8 cellular contexts compared by ENCODE assay signal in the genomic region with DNA sequence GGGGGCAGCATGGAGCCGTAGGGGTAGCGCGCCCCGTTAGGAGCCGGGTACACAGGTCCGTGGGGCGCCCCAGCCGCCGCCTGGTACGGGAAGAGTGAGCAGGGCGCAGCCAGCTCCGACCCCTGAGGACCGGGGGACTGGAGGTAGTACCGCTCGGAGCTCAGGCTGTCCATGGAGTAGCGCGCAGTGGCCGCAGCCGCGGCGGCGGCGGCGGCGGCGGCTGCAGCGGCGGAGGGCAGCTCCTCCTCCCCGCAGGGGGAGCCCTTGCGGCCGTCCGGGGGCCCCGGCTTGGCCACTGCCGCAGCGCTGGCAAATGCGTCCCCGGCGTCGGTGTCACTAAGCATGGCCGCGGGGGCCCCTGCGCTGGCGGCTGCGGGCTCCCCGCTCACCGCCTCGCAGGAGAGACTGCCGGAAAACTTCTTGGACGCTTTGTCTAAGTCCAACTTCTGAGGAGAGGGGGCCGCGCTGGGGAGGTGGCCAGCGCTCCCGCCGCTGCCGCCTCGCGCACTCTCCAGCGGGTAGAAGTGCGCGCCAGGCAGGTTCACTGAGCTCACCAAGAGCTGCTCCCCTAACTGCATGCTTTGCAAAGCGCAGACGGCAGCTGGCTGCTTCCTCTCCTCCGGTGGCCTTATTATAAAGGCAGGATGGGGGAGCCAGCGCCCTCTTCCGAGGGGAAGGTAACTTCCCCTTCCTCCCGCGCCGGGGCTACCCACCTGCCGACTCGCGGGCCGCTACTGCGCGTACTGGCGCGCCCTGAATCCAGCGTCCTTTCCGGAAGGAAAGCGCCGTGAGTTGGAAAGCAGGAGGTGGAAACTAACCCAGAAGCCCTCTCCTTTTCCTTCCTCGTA. TPM values are rescaled to one million over a fixed set of nuclear protein-coding genes. Genes with fewer than 3 reads are reported as not detected.
DNase-seq lines count a peak whose midpoint lies in the region; ATAC-seq and TF ChIP-seq lines count a peak whose summit lies in the region.

A gene (minus strand): TSS at position 607 of the 848 bp plus-strand sequence. CDS start 29 bp downstream, at position 578.

- H3K9me3 Mint-ChIP-seq in activated CD4-positive, alpha-beta T cell treated with anti-CD3 and anti-CD28 coated beads for 36 hours (ENCODE audit: low read depth), result no peaks in the 10 kb centered on the region

- H3K9ac ChIP-seq in mucosa of rectum (ENCODE audit: low read depth in 1 of 2, low read length in 2 of 2), result no peak within 1 kb of the TSS

- TF ChIP-seq CTCF in dorsolateral prefrontal cortex (IDR thresholded peaks at IDR 0.05 in 54 of 56, conservative IDR thresholded peaks at IDR 0.05 in 2 of 56; ENCODE audit: low read depth in 1 of 56, partially characterized antibody in 56 of 56) (no peak), suprapubic skin (IDR thresholded peaks at IDR 0.05) (no peak)

- DNase-seq in NCI-H1417 (lab: John Stamatoyannopoulos, UW), result peak; percentile 17 to 84 (median 84)
- no peak for DNase-seq in NCI-H1417 treated with DMSO at 0.1 percent for 48 hours (lab: John Stamatoyannopoulos, UW)
- peak; percentile 7 for DNase-seq in NCI-H226
- DNase-seq in activated CD4-positive, alpha-beta T cell treated with anti-CD3 and anti-CD28 coated beads for 36 hours, result peak; percentile 82
- DNase-seq in dorsolateral prefrontal cortex, result peak in 1 of 10 donors; percentile 59
- DNase-seq in suprapubic skin (ENCODE audit: low spot score in 2 of 2), result no peak

- no peak for TF ChIP-seq EP300 in suprapubic skin (IDR thresholded peaks at IDR 0.05)

- intact Hi-C loops in activated CD4-positive, alpha-beta T cell treated with anti-CD3 and anti-CD28 coated beads for 36 hours (cut with DNase I, micrococcal nuclease), result loop anchor here (1.0 to 10.0 kb wide), 7 partner anchors 8 to 853 kb away; no protein-coding TSS in a partner anchor
- intact Hi-C loops in dorsolateral prefrontal cortex (cut with DNase I), result no loop called here

- H3K4me1 ChIP-seq in mucosa of rectum (ENCODE audit: control insufficient read depth in 2 of 2, insufficient read depth in 2 of 2, low read length in 2 of 2) (peaks cover 8 to 11% of the 10 kb centered on the region in 2 donors), suprapubic skin (peaks cover 36% of the 10 kb centered on the region)

- H3K27me3 ChIP-seq in dorsolateral prefrontal cortex, result peaks cover 13 to 100% (median 96%) of the 10 kb centered on the region in 45 donors
- H3K27me3 ChIP-seq in mucosa of rectum (ENCODE audit: control insufficient read depth in 2 of 2, insufficient read depth in 2 of 2, low read length in 2 of 2), result peaks cover 50 to 67% of the 10 kb centered on the region in 2 donors
- H3K27me3 ChIP-seq in suprapubic skin, result peaks cover 97% of the 10 kb centered on the region

- CTCF ChIA-PET in activated CD4-positive, alpha-beta T cell treated with anti-CD3 and anti-CD28 coated beads for 36 hours (lab: Charles Lee), result interaction anchor here (0.5 to 5.3 kb wide), 11 partner anchors 9 to 819 kb away, joined by 3 to 49 read pairs (median 4); no protein-coding TSS in a partner anchor

- H3K4me3 Mint-ChIP-seq in activated CD4-positive, alpha-beta T cell treated with anti-CD3 and anti-CD28 coated beads for 36 hours, result peak within 1 kb of the TSS; percentile 72

- H3K27me3 Mint-ChIP-seq in activated CD4-positive, alpha-beta T cell treated with anti-CD3 and anti-CD28 coated beads for 36 hours, result peaks cover 72% of the 10 kb centered on the region

- no peak within 1 kb of the TSS for H3K27ac Mint-ChIP-seq in activated CD4-positive, alpha-beta T cell treated with anti-CD3 and anti-CD28 coated beads for 36 hours

- no peaks in the 10 kb centered on the region for H3K36me3 ChIP-seq in mucosa of rectum (ENCODE audit: control insufficient read depth in 2 of 2, insufficient read depth in 2 of 2, low read length in 2 of 2)
- H3K36me3 ChIP-seq in suprapubic skin, result no peaks in the 10 kb centered on the region

- H3K4me1 Mint-ChIP-seq in activated CD4-positive, alpha-beta T cell treated with anti-CD3 and anti-CD28 coated beads for 36 hours, result peaks cover 22% of the 10 kb centered on the region

- H3K9me3 ChIP-seq in mucosa of rectum (ENCODE audit: control insufficient read depth in 2 of 2, low read length in 2 of 2) (no peaks in the 10 kb centered on the region), suprapubic skin (no peaks in the 10 kb centered on the region)

- H3K27ac ChIP-seq in dorsolateral prefrontal cortex, result peak within 1 kb of the TSS in 1 of 59 donors; percentile 66
- H3K27ac ChIP-seq in mucosa of rectum (ENCODE audit: low read depth in 2 of 2, low read length in 2 of 2), result no peak within 1 kb of the TSS
- no peak within 1 kb of the TSS for H3K27ac ChIP-seq in suprapubic skin

- ATAC-seq in HG02885 (IDR thresholded peaks at IDR 0.05; ENCODE audit: poor library complexity, unreplicated experiment), result peak; percentile 71
- ATAC-seq in activated CD4-positive, alpha-beta T cell treated with anti-CD3 and anti-CD28 coated beads for 36 hours, result peak; percentile 74

- H3K36me3 Mint-ChIP-seq in activated CD4-positive, alpha-beta T cell treated with anti-CD3 and anti-CD28 coated beads for 36 hours (ENCODE audit: low read depth), result no peaks in the 10 kb centered on the region

- 3% methylated on average over 21 of the region's 81 CpGs for WGBS in suprapubic skin

- H3K4me3 ChIP-seq in dorsolateral prefrontal cortex, result peak within 1 kb of the TSS in 52 of 59 donors; percentile 0 to 62 (median 33)
- peak within 1 kb of the TSS; percentile 8 to 60 for H3K4me3 ChIP-seq in mucosa of rectum (ENCODE audit: low read length in 2 of 2)
- peak within 1 kb of the TSS; percentile 44 for H3K4me3 ChIP-seq in suprapubic skin

- POLR2A ChIA-PET in activated CD4-positive, alpha-beta T cell treated with anti-CD3 and anti-CD28 coated beads for 36 hours (lab: Charles Lee), result no interaction called here

- no peak for TF ChIP-seq POLR2A in suprapubic skin (IDR thresholded peaks at IDR 0.05)

RNA-seq across cellular contexts. Expression of the gene that starts here (rescaled TPM):
- under 1 TPM; 0.25 TPM for total RNA-seq in activated CD4-positive, alpha-beta T cell treated with anti-CD3 and anti-CD28 coated beads for 36 hours
- total RNA-seq in dorsolateral prefrontal cortex (under 1 TPM in 24 of 120 experiments, not detected in 96; 0.13 to 0.47 (median 0.25) TPM), suprapubic skin (not detected)

Comparison
In these comparisons a context has a peak if more than half of its experiments do, and no peak if none do; other contexts are left out.
1. DNase-seq: peak in NCI-H1417 (3 of 3) and NCI-H226 (single experiment); none in NCI-H1417 treated with DMSO at 0.1 percent for 48 hours (single experiment) and suprapubic skin (0 of 2).
2. Peak in DNase-seq and ATAC-seq in activated CD4-positive, alpha-beta T cell treated with anti-CD3 and anti-CD28 coated beads for 36 hours; RNA of the gene not detected or under 1 TPM.
3. intact Hi-C loops: an anchor here in activated CD4-positive, alpha-beta T cell treated with anti-CD3 and anti-CD28 coated beads for 36 hours (1.0 to 10.0 kb wide); none called in dorsolateral prefrontal cortex.
4. Peak in every context shown above with its lines, with median percentiles within 50 percentile points of each other: H3K4me3 ChIP-seq.